In genomic region chr6:27861276-27861840, GRCh38 we compare ENCODE assay signal across 1 cellular context.
TF ChIP-seq lines count a peak whose summit lies in the region.

No MANE protein-coding gene starts in this region.

TF ChIP-seq in GM23338, 12 proteins besides CTCF, POLR2A, EP300 and RAD21 (continued from another document):
- TF ChIP-seq ZNF462 (CRISPR knock-in tag; IDR thresholded peaks at IDR 0.05) (no peak), JUNB (IDR thresholded peaks at IDR 0.05; ENCODE audit: unreplicated experiment) (no peak), ZNF114 (CRISPR knock-in tag; IDR thresholded peaks at IDR 0.05) (no peak), EZH2 (IDR thresholded peaks at IDR 0.05; ENCODE audit: low read depth, unreplicated experiment) (no peak)
